ENCODE assay signal across 16 cellular contexts in genomic region chr3:40096561-40097506, GRCh38.
DNase-seq lines count a peak whose midpoint lies in the region; ATAC-seq and FAIRE-seq lines count a peak whose summit lies in the region.
"Had no signal": no experiment of that assay in that cellular context is flagged by ENCODE, and none has a peak within 500 bp of the region (broad histone marks: within the 10 kb centered on the region; RNA-seq: fewer than 3 reads in every experiment).

No MANE protein-coding gene starts in this region.

- no peaks in the 10 kb centered on the region for H3K36me3 Mint-ChIP-seq in activated naive CD4-positive, alpha-beta T cell treated with anti-CD3 and anti-CD28 coated beads, Interleukin-2, amount 50 U/mL, for 72 hours
- H3K36me3 Mint-ChIP-seq: WTC11 had no signal

- peaks cover 4 to 8% of the 10 kb centered on the region in 2 donors for H3K9me3 Mint-ChIP-seq in activated naive CD4-positive, alpha-beta T cell treated with anti-CD3 and anti-CD28 coated beads, Interleukin-2, amount 50 U/mL, for 72 hours

- FAIRE-seq in RCC 7860 (lab: Jason Lieb, UNC): no peak
- FAIRE-seq: endothelial cell of umbilical vein, GM12878 had no signal

- no peak overlapping the region for H3K27ac Mint-ChIP-seq in activated naive CD4-positive, alpha-beta T cell treated with anti-CD3 and anti-CD28 coated beads, Interleukin-2, amount 50 U/mL, for 72 hours
- H3K27ac Mint-ChIP-seq: WTC11 had no signal

- peak; percentile 19 for DNase-seq in DMS79 (lab: John Stamatoyannopoulos, UW)
- peak; percentile 31 for DNase-seq in RCC 7860 (ENCODE audit: low spot score)
- peak; percentile 62 for DNase-seq in pons (ENCODE audit: low spot score)
- no peak for DNase-seq in stimulated activated CD4-positive, alpha-beta T cell treated with anti-CD3 and anti-CD28 coated beads, Interleukin-4, amount 100 ng/mL, for 4 hours
- DNase-seq in DMS53 treated with DMSO at 0.1 percent for 48 hours (lab: John Stamatoyannopoulos, UW; ENCODE audit: unreplicated experiment): no peak
- no peak for DNase-seq in activated naive CD4-positive, alpha-beta T cell treated with anti-CD3 and anti-CD28 coated beads, Interleukin-2, amount 50 U/mL, for 72 hours (ENCODE audit: low spot score in 2 of 2)
- DNase-seq in NCI-H1417 treated with DMSO at 0.1 percent for 48 hours (lab: John Stamatoyannopoulos, UW): no peak
- DNase-seq: AML-193, DND-41, MV-4-11, NCI-H2171 treated with DMSO at 0.1 percent for 48 hours, trophoblast cell had no signal

- ATAC-seq in esophagus mucosa: peak; percentile 63
- no peak for ATAC-seq in activated naive CD4-positive, alpha-beta T cell treated with anti-CD3 and anti-CD28 coated beads, Interleukin-2, amount 50 U/mL, for 72 hours
- ATAC-seq: GM12878, WTC11 had no signal

Comparison
In these comparisons a context has a peak if more than half of its experiments do, and no peak if none do; other contexts are left out.
1. DNase-seq: peak in DMS79 (single experiment), RCC 7860 (single experiment) and pons (single experiment); none in stimulated activated CD4-positive, alpha-beta T cell treated with anti-CD3 and anti-CD28 coated beads, Interleukin-4, amount 100 ng/mL, for 4 hours (0 of 2), DMS53 treated with DMSO at 0.1 percent for 48 hours (single experiment), activated naive CD4-positive, alpha-beta T cell treated with anti-CD3 and anti-CD28 coated beads, Interleukin-2, amount 50 U/mL, for 72 hours (0 of 2) and NCI-H1417 treated with DMSO at 0.1 percent for 48 hours (single experiment).